ENCODE assay signal across 15 cellular contexts in the genomic region with DNA sequence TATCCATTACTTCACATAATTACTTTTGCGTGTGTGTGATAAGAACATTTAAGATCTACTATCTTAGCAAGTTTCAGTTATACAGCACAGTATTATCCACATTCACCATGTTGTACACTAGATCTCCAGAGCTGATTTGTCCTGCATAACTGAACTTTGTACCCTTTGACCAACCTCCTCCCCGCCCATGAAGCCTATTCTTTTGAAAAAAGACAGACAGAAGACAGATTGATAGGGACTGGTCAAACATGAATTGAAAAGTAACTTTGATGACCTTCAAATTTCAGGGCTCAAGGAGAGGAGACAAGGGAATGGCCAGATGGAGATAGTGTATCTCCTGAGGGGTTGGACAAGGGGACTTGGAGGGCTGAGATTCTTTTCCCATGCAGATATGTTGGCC.
DNase-seq lines count a peak whose midpoint lies in the region; ATAC-seq and TF ChIP-seq lines count a peak whose summit lies in the region.
"Had no signal": no experiment of that assay in that cellular context is flagged by ENCODE, and none has a peak within 500 bp of the region (broad histone marks: within the 10 kb centered on the region; RNA-seq: fewer than 3 reads in every experiment).

No MANE protein-coding gene starts in this region.

- H3K27ac ChIP-seq in C4-2B: peak overlapping the region; percentile 74
- H3K27ac ChIP-seq: BLaER1 had no signal

- peak; percentile 80 for ATAC-seq in left colon
- ATAC-seq in HG03025 (IDR thresholded peaks at IDR 0.05; ENCODE audit: low FRiP score, unreplicated experiment): no peak
- ATAC-seq in HG03469 (IDR thresholded peaks at IDR 0.05; ENCODE audit: unreplicated experiment): no peak
- no peak for ATAC-seq in GM21390 (IDR thresholded peaks at IDR 0.05; ENCODE audit: unreplicated experiment)

- intact Hi-C loops in left colon (cut with DNase I, micrococcal nuclease): no loop called here

- TF ChIP-seq CTCF in C4-2B (conservative IDR thresholded peaks at IDR 0.05): no peak

- DNase-seq in SW480 (ENCODE audit: low spot score) (peak; percentile 49), left colon (no peak)
- DNase-seq: Calu3; CD4-positive, alpha-beta T cell; CD8-positive, alpha-beta memory T cell; DMS53; DMS79 treated with DMSO at 0.1 percent for 48 hours; GF-D8; GOT3; HFFc6 had no signal
